21 cellular contexts compared by ENCODE assay signal in genomic region chr6:105038259-105038658, GRCh38.
DNase-seq lines count a peak whose midpoint lies in the region; ATAC-seq and TF ChIP-seq lines count a peak whose summit lies in the region.
"Had no signal": no experiment of that assay in that cellular context is flagged by ENCODE, and none has a peak within 500 bp of the region (broad histone marks: within the 10 kb centered on the region; RNA-seq: fewer than 3 reads in every experiment).

No MANE protein-coding gene starts in this region.

- H3K56ac ChIP-seq in mesendoderm (ENCODE audit: low read length) = no peak overlapping the region

- H3K4me1 ChIP-seq in right cardiac atrium (ENCODE audit: control insufficient read depth, insufficient read depth, low read length) (no peaks in the 10 kb centered on the region), mesendoderm (ENCODE audit: control insufficient read depth, low read depth, low read length) (no peaks in the 10 kb centered on the region)
- H3K4me1 ChIP-seq: heart left ventricle, stomach had no signal

- no peak overlapping the region for H3K4me3 ChIP-seq in right cardiac atrium (ENCODE audit: low read length)
- no peak overlapping the region for H3K4me3 ChIP-seq in mesendoderm (ENCODE audit: low read length)
- no peak overlapping the region for H3K4me3 ChIP-seq in coronary artery
- H3K4me3 ChIP-seq: heart left ventricle, lung, skin epidermis, stomach had no signal

- peak overlapping the region; percentile 75 for H3K18ac ChIP-seq in mesendoderm (ENCODE audit: low read length)

- WGBS in right cardiac atrium = 52% methylated on average over 2 of the region's 2 CpGs
- WGBS in mesendoderm (ENCODE audit: extremely low coverage, insufficient coverage, low lambda C conversion rate) = no CpG with 5 or more reads among the region's 2 CpGs

- peak; percentile 24 to 25 for ATAC-seq in right cardiac atrium
- ATAC-seq in Right ventricle myocardium superior (ENCODE audit: poor library complexity) = no peak
- ATAC-seq in activated naive CD8-positive, alpha-beta T cell treated with anti-CD3 and anti-CD28 coated beads, Interleukin-2, amount 50 U/mL, for 24 hours = no peak
- ATAC-seq in HG02981 (IDR thresholded peaks at IDR 0.05; ENCODE audit: unreplicated experiment) = no peak
- ATAC-seq: naive thymus-derived CD4-positive, alpha-beta T cell had no signal

- no peaks in the 10 kb centered on the region for H3K4me1 Mint-ChIP-seq in activated naive CD8-positive, alpha-beta T cell treated with anti-CD3 and anti-CD28 coated beads, Interleukin-2, amount 50 U/mL, for 24 hours
- H3K4me1 Mint-ChIP-seq: CD14-positive monocyte; naive thymus-derived CD4-positive, alpha-beta T cell had no signal

- H3K79me2 ChIP-seq in mesendoderm (ENCODE audit: control insufficient read depth, insufficient read depth, low read length) = no peaks in the 10 kb centered on the region

- no peak for TF ChIP-seq CTCF in coronary artery (IDR thresholded peaks at IDR 0.05)

- no peak overlapping the region for H3K4me3 Mint-ChIP-seq in activated naive CD8-positive, alpha-beta T cell treated with anti-CD3 and anti-CD28 coated beads, Interleukin-2, amount 50 U/mL, for 24 hours
- H3K4me3 Mint-ChIP-seq: CD14-positive monocyte; naive thymus-derived CD4-positive, alpha-beta T cell had no signal

- no peaks in the 10 kb centered on the region for H3K9me3 Mint-ChIP-seq in activated naive CD8-positive, alpha-beta T cell treated with anti-CD3 and anti-CD28 coated beads, Interleukin-2, amount 50 U/mL, for 24 hours
- H3K9me3 Mint-ChIP-seq: CD14-positive monocyte; naive thymus-derived CD4-positive, alpha-beta T cell had no signal

- no peak overlapping the region for H2BK5ac ChIP-seq in mesendoderm (ENCODE audit: low read length)

- H3K9me3 ChIP-seq in right cardiac atrium (ENCODE audit: control insufficient read depth, low read length) = no peaks in the 10 kb centered on the region
- H3K9me3 ChIP-seq: heart left ventricle, stomach had no signal

- H3K27me3 Mint-ChIP-seq in activated naive CD8-positive, alpha-beta T cell treated with anti-CD3 and anti-CD28 coated beads, Interleukin-2, amount 50 U/mL, for 24 hours = peaks cover 18% of the 10 kb centered on the region

- no peaks in the 10 kb centered on the region for H3K36me3 Mint-ChIP-seq in activated naive CD8-positive, alpha-beta T cell treated with anti-CD3 and anti-CD28 coated beads, Interleukin-2, amount 50 U/mL, for 24 hours (ENCODE audit: low read depth)
- H3K36me3 Mint-ChIP-seq: CD14-positive monocyte; naive thymus-derived CD4-positive, alpha-beta T cell had no signal

- no peak overlapping the region for H4K5ac ChIP-seq in mesendoderm (ENCODE audit: low read length)

- no peak overlapping the region for H2BK15ac ChIP-seq in mesendoderm (replicated peaks; ENCODE audit: low read depth)

- H3K36me3 ChIP-seq in mesendoderm (ENCODE audit: control insufficient read depth, insufficient read depth, low read length) = no peaks in the 10 kb centered on the region
- H3K36me3 ChIP-seq: heart left ventricle, stomach had no signal

- H3K9ac ChIP-seq in mesendoderm (ENCODE audit: low read length) = no peak overlapping the region

- H3K4me2 ChIP-seq in mesendoderm (ENCODE audit: low read length) = no peak overlapping the region

- DNase-seq in right cardiac atrium (peak in 1 of 3 donors; percentile 37), Right ventricle myocardium superior (no peak), cerebellar cortex (ENCODE audit: low spot score) (peak; percentile 34), mesendoderm (peak; percentile 74), coronary artery (ENCODE audit: low spot score) (no peak), HuH-7 (ENCODE audit: low spot score) (no peak)
- no peak for DNase-seq in activated naive CD8-positive, alpha-beta T cell treated with anti-CD3 and anti-CD28 coated beads, Interleukin-2, amount 50 U/mL, for 24 hours
- DNase-seq: activated CD4-positive, alpha-beta T cell treated with anti-CD3 and anti-CD28 coated beads, Interleukin-2, amount 50 U/mL, for 1 hour; activated naive CD4-positive, alpha-beta T cell treated with Interleukin-2 at 50 U/mL for 16 hours; central memory CD4-positive, alpha-beta T cell; DMS79; effector CD8-positive, alpha-beta T cell; naive thymus-derived CD4-positive, alpha-beta T cell; NCI-H1436; NCI-H524 treated with DMSO at 0.1 percent for 48 hours; stomach had no signal

- no peak overlapping the region for H2AK5ac ChIP-seq in mesendoderm (ENCODE audit: low read length)

- no peak overlapping the region for H3K27ac Mint-ChIP-seq in activated naive CD8-positive, alpha-beta T cell treated with anti-CD3 and anti-CD28 coated beads, Interleukin-2, amount 50 U/mL, for 24 hours
- H3K27ac Mint-ChIP-seq: CD14-positive monocyte; naive thymus-derived CD4-positive, alpha-beta T cell had no signal

- H3K4ac ChIP-seq in mesendoderm (ENCODE audit: low read depth, low read length) = no peak overlapping the region

- intact Hi-C loops in right cardiac atrium (cut with DNase I) (no loop called here), Right ventricle myocardium superior (cut with DNase I) (no loop called here)

- H4K8ac ChIP-seq in mesendoderm (ENCODE audit: low read depth, low read length) = no peak overlapping the region

- H3K27me3 ChIP-seq in right cardiac atrium (ENCODE audit: control insufficient read depth, insufficient read depth) (no peaks in the 10 kb centered on the region), mesendoderm (ENCODE audit: insufficient read depth, low read length, poor library complexity) (no peaks in the 10 kb centered on the region)
- H3K27me3 ChIP-seq: stomach had no signal

- H3K79me1 ChIP-seq in mesendoderm (ENCODE audit: low read length) = peaks cover 1% of the 10 kb centered on the region

- no peak overlapping the region for H2BK120ac ChIP-seq in mesendoderm (ENCODE audit: low read depth, low read length)

- H3K27ac ChIP-seq in right cardiac atrium (ENCODE audit: low read length) = no peak overlapping the region
- no peak overlapping the region for H3K27ac ChIP-seq in mesendoderm (ENCODE audit: low read depth, low read length)
- H3K27ac ChIP-seq in coronary artery = no peak overlapping the region
- H3K27ac ChIP-seq: heart left ventricle, skin epidermis, stomach had no signal

- no peak overlapping the region for H3K23ac ChIP-seq in mesendoderm (ENCODE audit: low read length)

Comparison
In these comparisons a context has a peak if more than half of its experiments do, and no peak if none do; other contexts are left out.
1. ATAC-seq: peak in right cardiac atrium (2 of 2); none in Right ventricle myocardium superior (single experiment), activated naive CD8-positive, alpha-beta T cell treated with anti-CD3 and anti-CD28 coated beads, Interleukin-2, amount 50 U/mL, for 24 hours (single experiment) and HG02981 (single experiment).
2. DNase-seq: peak in cerebellar cortex (single experiment) and mesendoderm (single experiment); none in Right ventricle myocardium superior (single experiment), activated naive CD8-positive, alpha-beta T cell treated with anti-CD3 and anti-CD28 coated beads, Interleukin-2, amount 50 U/mL, for 24 hours (single experiment), coronary artery (single experiment) and HuH-7 (single experiment).